ENCODE assay signal across 22 cellular contexts in genomic region chr9:8924529-8924928, GRCh38.
"Had no signal": no experiment of that assay in that cellular context is flagged by ENCODE, and none has a peak within 500 bp of the region (broad histone marks: within the 10 kb centered on the region; RNA-seq: fewer than 3 reads in every experiment).

No MANE protein-coding gene starts in this region.

- ATAC-seq: activated CD8-positive, alpha-beta memory T cell treated with anti-CD3 and anti-CD28 coated beads, Interleukin-2, amount 10 ng/mL, durations not matched to agents 7 days and 5 days; activated T-helper 17 cell treated with anti-CD3 and anti-CD28 coated beads, Interleukin-2, amount 50 U/mL, for 72 hours; gastrocnemius medialis; heart left ventricle; left cardiac atrium; naive thymus-derived CD8-positive, alpha-beta T cell; stimulated activated naive CD8-positive, alpha-beta T cell treated with anti-CD3 and anti-CD28 coated beads, Interleukin-15, Interleukin-2, amounts not matched to agents 100 U/mL and 50 U/mL, for 24 hours had no signal

- H3K27me3 Mint-ChIP-seq: activated CD4-positive, alpha-beta memory T cell treated with anti-CD3 and anti-CD28 coated beads, Interleukin-2, amount 10 ng/mL, durations not matched to agents 7 days and 5 days; activated CD8-positive, alpha-beta memory T cell treated with anti-CD3 and anti-CD28 coated beads, Interleukin-2, amount 10 ng/mL, durations not matched to agents 7 days and 5 days; activated T-helper 17 cell treated with anti-CD3 and anti-CD28 coated beads, Interleukin-2, amount 50 U/mL, for 72 hours; brain had no signal

- H3K4me3 ChIP-seq: dorsolateral prefrontal cortex, gastrocnemius medialis, heart left ventricle, prostate gland, right atrium auricular region, tibial nerve, vagina had no signal

- H3K27ac Mint-ChIP-seq: activated CD4-positive, alpha-beta memory T cell treated with anti-CD3 and anti-CD28 coated beads, Interleukin-2, amount 10 ng/mL, durations not matched to agents 7 days and 5 days; activated CD8-positive, alpha-beta memory T cell treated with anti-CD3 and anti-CD28 coated beads, Interleukin-2, amount 10 ng/mL, durations not matched to agents 7 days and 5 days; activated T-helper 17 cell treated with anti-CD3 and anti-CD28 coated beads, Interleukin-2, amount 50 U/mL, for 72 hours; brain; immature natural killer cell; naive thymus-derived CD8-positive, alpha-beta T cell had no signal

- H3K9me3 ChIP-seq: gastrocnemius medialis, heart left ventricle, prostate gland, right atrium auricular region, tibial nerve, vagina had no signal

- H3K36me3 Mint-ChIP-seq: activated CD8-positive, alpha-beta memory T cell treated with anti-CD3 and anti-CD28 coated beads, Interleukin-2, amount 10 ng/mL, durations not matched to agents 7 days and 5 days; brain; immature natural killer cell; naive thymus-derived CD8-positive, alpha-beta T cell had no signal

- H3K4me1 Mint-ChIP-seq: activated CD4-positive, alpha-beta memory T cell treated with anti-CD3 and anti-CD28 coated beads, Interleukin-2, amount 10 ng/mL, durations not matched to agents 7 days and 5 days; activated CD8-positive, alpha-beta memory T cell treated with anti-CD3 and anti-CD28 coated beads, Interleukin-2, amount 10 ng/mL, durations not matched to agents 7 days and 5 days; activated T-helper 17 cell treated with anti-CD3 and anti-CD28 coated beads, Interleukin-2, amount 50 U/mL, for 72 hours; brain; immature natural killer cell; naive thymus-derived CD8-positive, alpha-beta T cell had no signal

- H3K4me1 ChIP-seq: gastrocnemius medialis, heart left ventricle, prostate gland, right atrium auricular region, tibial nerve, vagina had no signal

- FAIRE-seq: colon had no signal

- DNase-seq: activated CD4-positive, alpha-beta memory T cell treated with anti-CD3 and anti-CD28 coated beads, Interleukin-2, amount 10 ng/mL, durations not matched to agents 7 days and 5 days; activated CD4-positive, alpha-beta T cell treated with anti-CD3 and anti-CD28 coated beads for 48 hours; activated CD4-positive, CD25-positive, alpha-beta regulatory T cell; activated CD8-positive, alpha-beta memory T cell treated with anti-CD3 and anti-CD28 coated beads, Interleukin-2, amount 10 ng/mL, durations not matched to agents 7 days and 5 days; activated naive CD4-positive, alpha-beta T cell; activated T-cell treated with anti-CD3 and anti-CD28 coated beads, Interleukin-2, amount 50 U/mL, for 1 hour; central memory CD4-positive, alpha-beta T cell; dorsolateral prefrontal cortex; gastrocnemius medialis; heart left ventricle; immature natural killer cell; left cardiac atrium; naive thymus-derived CD8-positive, alpha-beta T cell; stimulated activated naive CD8-positive, alpha-beta T cell treated with anti-CD3 and anti-CD28 coated beads, Interleukin-15, Interleukin-2, amounts not matched to agents 100 U/mL and 50 U/mL, for 24 hours; substantia nigra had no signal

- H3K27me3 ChIP-seq: dorsolateral prefrontal cortex, gastrocnemius medialis, heart left ventricle, right atrium auricular region, tibial nerve, vagina had no signal

- H3K27ac ChIP-seq: gastrocnemius medialis, heart left ventricle, prostate gland, right atrium auricular region, tibial nerve, vagina had no signal

- H3K4me3 Mint-ChIP-seq: activated CD4-positive, alpha-beta memory T cell treated with anti-CD3 and anti-CD28 coated beads, Interleukin-2, amount 10 ng/mL, durations not matched to agents 7 days and 5 days; activated CD8-positive, alpha-beta memory T cell treated with anti-CD3 and anti-CD28 coated beads, Interleukin-2, amount 10 ng/mL, durations not matched to agents 7 days and 5 days; activated T-helper 17 cell treated with anti-CD3 and anti-CD28 coated beads, Interleukin-2, amount 50 U/mL, for 72 hours; brain; immature natural killer cell; naive thymus-derived CD8-positive, alpha-beta T cell had no signal

- H3K36me3 ChIP-seq: gastrocnemius medialis, heart left ventricle, prostate gland, right atrium auricular region, tibial nerve, vagina had no signal
